ENCODE assay signal across 1 cellular context in genomic region chrX:119729408-119730201, GRCh38.
TF ChIP-seq lines count a peak whose summit lies in the region.

No MANE protein-coding gene starts in this region.

TF ChIP-seq in HCT116, 20 proteins besides CTCF, POLR2A, EP300 and RAD21 (continued from another document):
- TF ChIP-seq SIN3A (IDR thresholded peaks at IDR 0.05; ENCODE audit: low read depth) = no peak
- TF ChIP-seq TCF7L2 (IDR thresholded peaks at IDR 0.05; ENCODE audit: borderline replicate concordance, extremely low read depth, insufficient read depth, insufficient read length) = no peak
- TF ChIP-seq ZNF274 (IDR thresholded peaks at IDR 0.05; ENCODE audit: low read depth, low read length) = no peak
- TF ChIP-seq SRF (IDR thresholded peaks at IDR 0.05; ENCODE audit: low read depth) = no peak
- TF ChIP-seq ATF3 (IDR thresholded peaks at IDR 0.05) = no peak
- TF ChIP-seq EZH2 (IDR thresholded peaks at IDR 0.05) = no peak
- TF ChIP-seq EZH2phosphoT487 (IDR thresholded peaks at IDR 0.05; ENCODE audit: borderline replicate concordance) = no peak
- no peak for TF ChIP-seq SP1 (IDR thresholded peaks at IDR 0.05; ENCODE audit: low read depth)
- no peak for TF ChIP-seq REST (IDR thresholded peaks at IDR 0.05; ENCODE audit: low read depth)
- no peak for TF ChIP-seq CBX3 (IDR thresholded peaks at IDR 0.05; ENCODE audit: low read depth)
- TF ChIP-seq ZFX (IDR thresholded peaks at IDR 0.05) = no peak
- TF ChIP-seq FOSL1 (IDR thresholded peaks at IDR 0.05; ENCODE audit: low read depth) = no peak
- TF ChIP-seq POLR2AphosphoS5 (IDR thresholded peaks at IDR 0.05; ENCODE audit: low read depth, low read length) = no peak
- no peak for TF ChIP-seq JUND (IDR thresholded peaks at IDR 0.05)
- TF ChIP-seq YY1 (IDR thresholded peaks at IDR 0.05; ENCODE audit: extremely low read depth, insufficient replicate concordance, low read depth, low read length) = no peak
- TF ChIP-seq ZBTB33 (IDR thresholded peaks at IDR 0.05; ENCODE audit: extremely low read depth, insufficient replicate concordance, low read length) = no peak
- TF ChIP-seq EGR1 (IDR thresholded peaks at IDR 0.05; ENCODE audit: low read depth) = no peak
